In the genomic region with DNA sequence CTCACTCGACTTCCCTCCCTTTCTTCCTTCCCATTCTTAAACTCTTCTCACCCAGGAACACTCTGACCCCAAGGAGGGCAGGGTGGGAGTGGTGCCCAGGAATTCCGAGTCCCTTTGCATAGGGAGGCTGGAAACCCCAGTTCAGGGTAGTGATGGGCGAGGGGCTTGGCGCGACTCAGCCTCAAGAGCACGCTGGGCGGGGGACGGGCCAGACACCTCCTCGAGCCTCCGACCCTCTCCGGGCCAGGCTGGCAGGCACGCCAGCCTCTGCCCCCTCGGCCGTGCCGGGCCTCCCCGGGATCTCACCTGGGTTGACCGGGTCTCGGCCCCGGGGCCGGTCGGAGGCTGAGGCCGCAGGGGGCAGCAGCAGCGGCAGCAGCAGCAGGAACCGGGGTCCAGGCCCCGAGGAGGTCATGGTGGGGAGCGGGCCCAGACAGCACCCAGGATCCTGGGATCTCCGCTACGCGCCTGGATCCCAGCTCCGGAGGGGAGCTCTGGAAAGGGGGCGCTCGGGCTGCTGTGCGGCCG, we compare ENCODE assay signal across 1 cellular context.
TF ChIP-seq lines count a peak whose summit lies in the region.

No MANE protein-coding gene starts in this region.

TF ChIP-seq in K562, 482 proteins besides CTCF, POLR2A, EP300 and RAD21 (continued from another document and continues in another):
- TF ChIP-seq, protein P1, sequence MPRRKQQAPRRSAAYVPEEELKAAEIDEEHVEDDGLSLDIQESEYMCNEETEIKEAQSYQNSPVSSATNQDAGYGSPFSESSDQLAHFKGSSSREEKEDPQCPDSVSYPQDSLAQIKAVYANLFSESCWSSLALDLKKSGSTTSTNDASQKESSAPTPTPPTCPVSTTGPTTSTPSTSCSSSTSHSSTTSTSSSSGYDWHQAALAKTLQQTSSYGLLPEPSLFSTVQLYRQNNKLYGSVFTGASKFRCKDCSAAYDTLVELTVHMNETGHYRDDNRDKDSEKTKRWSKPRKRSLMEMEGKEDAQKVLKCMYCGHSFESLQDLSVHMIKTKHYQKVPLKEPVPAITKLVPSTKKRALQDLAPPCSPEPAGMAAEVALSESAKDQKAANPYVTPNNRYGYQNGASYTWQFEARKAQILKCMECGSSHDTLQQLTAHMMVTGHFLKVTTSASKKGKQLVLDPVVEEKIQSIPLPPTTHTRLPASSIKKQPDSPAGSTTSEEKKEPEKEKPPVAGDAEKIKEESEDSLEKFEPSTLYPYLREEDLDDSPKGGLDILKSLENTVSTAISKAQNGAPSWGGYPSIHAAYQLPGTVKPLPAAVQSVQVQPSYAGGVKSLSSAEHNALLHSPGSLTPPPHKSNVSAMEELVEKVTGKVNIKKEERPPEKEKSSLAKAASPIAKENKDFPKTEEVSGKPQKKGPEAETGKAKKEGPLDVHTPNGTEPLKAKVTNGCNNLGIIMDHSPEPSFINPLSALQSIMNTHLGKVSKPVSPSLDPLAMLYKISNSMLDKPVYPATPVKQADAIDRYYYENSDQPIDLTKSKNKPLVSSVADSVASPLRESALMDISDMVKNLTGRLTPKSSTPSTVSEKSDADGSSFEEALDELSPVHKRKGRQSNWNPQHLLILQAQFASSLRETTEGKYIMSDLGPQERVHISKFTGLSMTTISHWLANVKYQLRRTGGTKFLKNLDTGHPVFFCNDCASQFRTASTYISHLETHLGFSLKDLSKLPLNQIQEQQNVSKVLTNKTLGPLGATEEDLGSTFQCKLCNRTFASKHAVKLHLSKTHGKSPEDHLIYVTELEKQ (CRISPR knock-in tag; IDR thresholded peaks at IDR 0.05), result no peak
- TF ChIP-seq ZFP36 (IDR thresholded peaks at IDR 0.05; ENCODE audit: low read depth, low read length, partially characterized antibody), result no peak
- TF ChIP-seq LARP7 (IDR thresholded peaks at IDR 0.05), result no peak
- no peak for TF ChIP-seq GABPB2 (CRISPR knock-in tag; conservative IDR thresholded peaks at IDR 0.05)
- TF ChIP-seq PHB (CRISPR knock-in tag; IDR thresholded peaks at IDR 0.05), result 0 out of 2 replicates have a peak, but pooled peaks have one; percentile 39
- TF ChIP-seq ZNF12 (CRISPR knock-in tag; IDR thresholded peaks at IDR 0.05), result no peak
- TF ChIP-seq ZNF253 (CRISPR knock-in tag; conservative IDR thresholded peaks at IDR 0.05), result no peak
- TF ChIP-seq ZNF76 (CRISPR knock-in tag; IDR thresholded peaks at IDR 0.05; ENCODE audit: borderline replicate concordance), result no peak
- TF ChIP-seq, protein P2, sequence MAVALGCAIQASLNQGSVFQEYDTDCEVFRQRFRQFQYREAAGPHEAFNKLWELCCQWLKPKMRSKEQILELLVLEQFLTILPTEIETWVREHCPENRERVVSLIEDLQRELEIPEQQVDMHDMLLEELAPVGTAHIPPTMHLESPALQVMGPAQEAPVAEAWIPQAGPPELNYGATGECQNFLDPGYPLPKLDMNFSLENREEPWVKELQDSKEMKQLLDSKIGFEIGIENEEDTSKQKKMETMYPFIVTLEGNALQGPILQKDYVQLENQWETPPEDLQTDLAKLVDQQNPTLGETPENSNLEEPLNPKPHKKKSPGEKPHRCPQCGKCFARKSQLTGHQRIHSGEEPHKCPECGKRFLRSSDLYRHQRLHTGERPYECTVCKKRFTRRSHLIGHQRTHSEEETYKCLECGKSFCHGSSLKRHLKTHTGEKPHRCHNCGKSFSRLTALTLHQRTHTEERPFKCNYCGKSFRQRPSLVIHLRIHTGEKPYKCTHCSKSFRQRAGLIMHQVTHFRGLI (CRISPR knock-in tag; IDR thresholded peaks at IDR 0.05), result no peak
- no peak for TF ChIP-seq KDM1A (IDR thresholded peaks at IDR 0.05)
- TF ChIP-seq, protein P3, sequence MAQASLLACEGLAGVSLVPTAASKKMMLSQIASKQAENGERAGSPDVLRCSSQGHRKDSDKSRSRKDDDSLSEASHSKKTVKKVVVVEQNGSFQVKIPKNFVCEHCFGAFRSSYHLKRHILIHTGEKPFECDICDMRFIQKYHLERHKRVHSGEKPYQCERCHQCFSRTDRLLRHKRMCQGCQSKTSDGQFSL (CRISPR knock-in tag; IDR thresholded peaks at IDR 0.05), result no peak
- TF ChIP-seq, protein P3 (tag; IDR thresholded peaks at IDR 0.05), result no peak
- TF ChIP-seq CEBPB (tag; IDR thresholded peaks at IDR 0.05), result no peak
- TF ChIP-seq MTA1 (IDR thresholded peaks at IDR 0.05; ENCODE audit: borderline replicate concordance), result no peak
- no peak for TF ChIP-seq RAD51 (IDR thresholded peaks at IDR 0.05; ENCODE audit: borderline replicate concordance, low read depth)
- no peak for TF ChIP-seq MYC (IDR thresholded peaks at IDR 0.05; ENCODE audit: low read depth, low read length)
- no peak; the same call in 1 of the 2 replicates for TF ChIP-seq MYC (CRISPR knock-in tag; IDR thresholded peaks at IDR 0.05; ENCODE audit: borderline replicate concordance, low read depth)
- TF ChIP-seq SRSF9 (IDR thresholded peaks at IDR 0.05; ENCODE audit: borderline replicate concordance, low read depth, low read length), result no peak
- TF ChIP-seq ZNF444 (CRISPR knock-in tag; IDR thresholded peaks at IDR 0.05), result no peak
- TF ChIP-seq, protein P4, sequence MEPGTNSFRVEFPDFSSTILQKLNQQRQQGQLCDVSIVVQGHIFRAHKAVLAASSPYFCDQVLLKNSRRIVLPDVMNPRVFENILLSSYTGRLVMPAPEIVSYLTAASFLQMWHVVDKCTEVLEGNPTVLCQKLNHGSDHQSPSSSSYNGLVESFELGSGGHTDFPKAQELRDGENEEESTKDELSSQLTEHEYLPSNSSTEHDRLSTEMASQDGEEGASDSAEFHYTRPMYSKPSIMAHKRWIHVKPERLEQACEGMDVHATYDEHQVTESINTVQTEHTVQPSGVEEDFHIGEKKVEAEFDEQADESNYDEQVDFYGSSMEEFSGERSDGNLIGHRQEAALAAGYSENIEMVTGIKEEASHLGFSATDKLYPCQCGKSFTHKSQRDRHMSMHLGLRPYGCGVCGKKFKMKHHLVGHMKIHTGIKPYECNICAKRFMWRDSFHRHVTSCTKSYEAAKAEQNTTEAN (CRISPR knock-in tag; IDR thresholded peaks at IDR 0.05), result no peak
- TF ChIP-seq, protein P5, sequence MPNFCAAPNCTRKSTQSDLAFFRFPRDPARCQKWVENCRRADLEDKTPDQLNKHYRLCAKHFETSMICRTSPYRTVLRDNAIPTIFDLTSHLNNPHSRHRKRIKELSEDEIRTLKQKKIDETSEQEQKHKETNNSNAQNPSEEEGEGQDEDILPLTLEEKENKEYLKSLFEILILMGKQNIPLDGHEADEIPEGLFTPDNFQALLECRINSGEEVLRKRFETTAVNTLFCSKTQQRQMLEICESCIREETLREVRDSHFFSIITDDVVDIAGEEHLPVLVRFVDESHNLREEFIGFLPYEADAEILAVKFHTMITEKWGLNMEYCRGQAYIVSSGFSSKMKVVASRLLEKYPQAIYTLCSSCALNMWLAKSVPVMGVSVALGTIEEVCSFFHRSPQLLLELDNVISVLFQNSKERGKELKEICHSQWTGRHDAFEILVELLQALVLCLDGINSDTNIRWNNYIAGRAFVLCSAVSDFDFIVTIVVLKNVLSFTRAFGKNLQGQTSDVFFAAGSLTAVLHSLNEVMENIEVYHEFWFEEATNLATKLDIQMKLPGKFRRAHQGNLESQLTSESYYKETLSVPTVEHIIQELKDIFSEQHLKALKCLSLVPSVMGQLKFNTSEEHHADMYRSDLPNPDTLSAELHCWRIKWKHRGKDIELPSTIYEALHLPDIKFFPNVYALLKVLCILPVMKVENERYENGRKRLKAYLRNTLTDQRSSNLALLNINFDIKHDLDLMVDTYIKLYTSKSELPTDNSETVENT (CRISPR knock-in tag; IDR thresholded peaks at IDR 0.05), result peak; percentile 23; the same call in 1 of the 2 replicates
- no peak for TF ChIP-seq FOXJ2 (tag; IDR thresholded peaks at IDR 0.05)
- no peak for TF ChIP-seq ZNF354B (CRISPR knock-in tag; IDR thresholded peaks at IDR 0.05)
- TF ChIP-seq, protein P6, sequence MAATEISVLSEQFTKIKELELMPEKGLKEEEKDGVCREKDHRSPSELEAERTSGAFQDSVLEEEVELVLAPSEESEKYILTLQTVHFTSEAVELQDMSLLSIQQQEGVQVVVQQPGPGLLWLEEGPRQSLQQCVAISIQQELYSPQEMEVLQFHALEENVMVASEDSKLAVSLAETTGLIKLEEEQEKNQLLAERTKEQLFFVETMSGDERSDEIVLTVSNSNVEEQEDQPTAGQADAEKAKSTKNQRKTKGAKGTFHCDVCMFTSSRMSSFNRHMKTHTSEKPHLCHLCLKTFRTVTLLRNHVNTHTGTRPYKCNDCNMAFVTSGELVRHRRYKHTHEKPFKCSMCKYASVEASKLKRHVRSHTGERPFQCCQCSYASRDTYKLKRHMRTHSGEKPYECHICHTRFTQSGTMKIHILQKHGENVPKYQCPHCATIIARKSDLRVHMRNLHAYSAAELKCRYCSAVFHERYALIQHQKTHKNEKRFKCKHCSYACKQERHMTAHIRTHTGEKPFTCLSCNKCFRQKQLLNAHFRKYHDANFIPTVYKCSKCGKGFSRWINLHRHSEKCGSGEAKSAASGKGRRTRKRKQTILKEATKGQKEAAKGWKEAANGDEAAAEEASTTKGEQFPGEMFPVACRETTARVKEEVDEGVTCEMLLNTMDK (IDR thresholded peaks at IDR 0.05; ENCODE audit: borderline replicate concordance, insufficient read depth, low read depth, low read length, poor library complexity, severe bottlenecking), result no peak
- peak; percentile 79 for TF ChIP-seq KLF1 (tag; IDR thresholded peaks at IDR 0.05)
- no peak for TF ChIP-seq ZNF316 (IDR thresholded peaks at IDR 0.05)
- peak; percentile 77 for TF ChIP-seq ZFX (CRISPR knock-in tag; IDR thresholded peaks at IDR 0.05)
- TF ChIP-seq, protein P7, sequence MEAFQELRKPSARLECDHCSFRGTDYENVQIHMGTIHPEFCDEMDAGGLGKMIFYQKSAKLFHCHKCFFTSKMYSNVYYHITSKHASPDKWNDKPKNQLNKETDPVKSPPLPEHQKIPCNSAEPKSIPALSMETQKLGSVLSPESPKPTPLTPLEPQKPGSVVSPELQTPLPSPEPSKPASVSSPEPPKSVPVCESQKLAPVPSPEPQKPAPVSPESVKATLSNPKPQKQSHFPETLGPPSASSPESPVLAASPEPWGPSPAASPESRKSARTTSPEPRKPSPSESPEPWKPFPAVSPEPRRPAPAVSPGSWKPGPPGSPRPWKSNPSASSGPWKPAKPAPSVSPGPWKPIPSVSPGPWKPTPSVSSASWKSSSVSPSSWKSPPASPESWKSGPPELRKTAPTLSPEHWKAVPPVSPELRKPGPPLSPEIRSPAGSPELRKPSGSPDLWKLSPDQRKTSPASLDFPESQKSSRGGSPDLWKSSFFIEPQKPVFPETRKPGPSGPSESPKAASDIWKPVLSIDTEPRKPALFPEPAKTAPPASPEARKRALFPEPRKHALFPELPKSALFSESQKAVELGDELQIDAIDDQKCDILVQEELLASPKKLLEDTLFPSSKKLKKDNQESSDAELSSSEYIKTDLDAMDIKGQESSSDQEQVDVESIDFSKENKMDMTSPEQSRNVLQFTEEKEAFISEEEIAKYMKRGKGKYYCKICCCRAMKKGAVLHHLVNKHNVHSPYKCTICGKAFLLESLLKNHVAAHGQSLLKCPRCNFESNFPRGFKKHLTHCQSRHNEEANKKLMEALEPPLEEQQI (IDR thresholded peaks at IDR 0.05), result no peak
- no peak for TF ChIP-seq ELF2 (CRISPR knock-in tag; IDR thresholded peaks at IDR 0.05)
- no peak for TF ChIP-seq TOE1 (IDR thresholded peaks at IDR 0.05; ENCODE audit: borderline replicate concordance)
- TF ChIP-seq TOE1 (CRISPR knock-in tag; IDR thresholded peaks at IDR 0.05; ENCODE audit: borderline replicate concordance, low read depth), result no peak
- TF ChIP-seq, protein P8, sequence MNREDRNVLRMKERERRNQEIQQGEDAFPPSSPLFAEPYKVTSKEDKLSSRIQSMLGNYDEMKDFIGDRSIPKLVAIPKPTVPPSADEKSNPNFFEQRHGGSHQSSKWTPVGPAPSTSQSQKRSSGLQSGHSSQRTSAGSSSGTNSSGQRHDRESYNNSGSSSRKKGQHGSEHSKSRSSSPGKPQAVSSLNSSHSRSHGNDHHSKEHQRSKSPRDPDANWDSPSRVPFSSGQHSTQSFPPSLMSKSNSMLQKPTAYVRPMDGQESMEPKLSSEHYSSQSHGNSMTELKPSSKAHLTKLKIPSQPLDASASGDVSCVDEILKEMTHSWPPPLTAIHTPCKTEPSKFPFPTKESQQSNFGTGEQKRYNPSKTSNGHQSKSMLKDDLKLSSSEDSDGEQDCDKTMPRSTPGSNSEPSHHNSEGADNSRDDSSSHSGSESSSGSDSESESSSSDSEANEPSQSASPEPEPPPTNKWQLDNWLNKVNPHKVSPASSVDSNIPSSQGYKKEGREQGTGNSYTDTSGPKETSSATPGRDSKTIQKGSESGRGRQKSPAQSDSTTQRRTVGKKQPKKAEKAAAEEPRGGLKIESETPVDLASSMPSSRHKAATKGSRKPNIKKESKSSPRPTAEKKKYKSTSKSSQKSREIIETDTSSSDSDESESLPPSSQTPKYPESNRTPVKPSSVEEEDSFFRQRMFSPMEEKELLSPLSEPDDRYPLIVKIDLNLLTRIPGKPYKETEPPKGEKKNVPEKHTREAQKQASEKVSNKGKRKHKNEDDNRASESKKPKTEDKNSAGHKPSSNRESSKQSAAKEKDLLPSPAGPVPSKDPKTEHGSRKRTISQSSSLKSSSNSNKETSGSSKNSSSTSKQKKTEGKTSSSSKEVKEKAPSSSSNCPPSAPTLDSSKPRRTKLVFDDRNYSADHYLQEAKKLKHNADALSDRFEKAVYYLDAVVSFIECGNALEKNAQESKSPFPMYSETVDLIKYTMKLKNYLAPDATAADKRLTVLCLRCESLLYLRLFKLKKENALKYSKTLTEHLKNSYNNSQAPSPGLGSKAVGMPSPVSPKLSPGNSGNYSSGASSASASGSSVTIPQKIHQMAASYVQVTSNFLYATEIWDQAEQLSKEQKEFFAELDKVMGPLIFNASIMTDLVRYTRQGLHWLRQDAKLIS (CRISPR knock-in tag; IDR thresholded peaks at IDR 0.05), result peak; percentile 4; the same call in 1 of the 2 replicates
- TF ChIP-seq L3MBTL2 (IDR thresholded peaks at IDR 0.05), result peak; percentile 78
- TF ChIP-seq IRF2 (CRISPR knock-in tag; IDR thresholded peaks at IDR 0.05), result no peak
- TF ChIP-seq NCOA1 (IDR thresholded peaks at IDR 0.05; ENCODE audit: low read depth), result no peak
